Comparison of ENCODE assay signal across 16 cellular contexts in the genomic region with DNA sequence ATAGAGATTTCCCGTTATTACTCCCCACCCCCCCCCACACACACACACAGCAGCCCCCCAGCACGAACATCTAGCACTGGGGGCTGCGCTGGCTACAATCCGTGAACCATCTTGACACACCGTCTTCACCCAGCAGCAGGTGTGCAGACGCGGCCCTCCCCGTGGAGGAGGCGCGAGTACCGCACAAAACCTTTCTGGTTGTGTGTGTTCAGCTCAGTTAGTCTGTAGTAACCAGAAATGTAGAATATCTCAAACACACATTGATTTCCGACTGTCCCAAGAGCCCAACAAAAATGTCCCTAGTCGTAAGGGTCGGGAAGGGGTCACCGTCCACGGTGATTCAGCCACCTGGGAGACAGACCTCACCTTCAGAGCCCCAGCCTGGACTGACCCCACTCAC.
DNase-seq lines count a peak whose midpoint lies in the region; ATAC-seq and TF ChIP-seq lines count a peak whose summit lies in the region.
"Had no signal": no experiment of that assay in that cellular context is flagged by ENCODE, and none has a peak within 500 bp of the region (broad histone marks: within the 10 kb centered on the region; RNA-seq: fewer than 3 reads in every experiment).

No MANE protein-coding gene starts in this region.

- no peak overlapping the region for H3K9ac ChIP-seq in endodermal cell (ENCODE audit: extremely low read depth, low read length, poor library complexity, severe bottlenecking)
- H3K9ac ChIP-seq: BLaER1, GM23248 had no signal

- DNase-seq in WTC11 (ENCODE audit: low spot score) (no peak), endodermal cell (no peak), osteocyte (ENCODE audit: extremely low spot score, unreplicated experiment) (no peak), tibial artery (no peak), HPDE6-E6E7 (ENCODE audit: extremely low spot score) (no peak), substantia nigra (lab: John Stamatoyannopoulos, UW) (no peak), midbrain (lab: John Stamatoyannopoulos, UW) (no peak)
- DNase-seq: CD4-positive, alpha-beta memory T cell; DMS79 treated with DMSO at 0.1 percent for 48 hours; GF-D8; GM23248 had no signal

- 0 out of 2 replicates have a peak overlapping the region, but pooled peaks have one; percentile 41 for H3K27ac Mint-ChIP-seq in WTC11
- peak overlapping the region; percentile 33 for H3K27ac Mint-ChIP-seq in endodermal cell
- H3K27ac Mint-ChIP-seq in osteocyte (ENCODE audit: unreplicated experiment): peak overlapping the region; percentile 52
- H3K27ac Mint-ChIP-seq: CD4-positive, alpha-beta memory T cell had no signal

- POLR2A ChIA-PET in WTC11 (lab: Charles Lee): no interaction called here

- H3K4me1 Mint-ChIP-seq in WTC11 (peaks cover 4% of the 10 kb centered on the region; the same call in 1 of the 2 replicates), endodermal cell (no peaks in the 10 kb centered on the region), osteocyte (ENCODE audit: unreplicated experiment) (peaks cover 71% of the 10 kb centered on the region)
- H3K4me1 Mint-ChIP-seq: CD4-positive, alpha-beta memory T cell had no signal

- H3K36me3 Mint-ChIP-seq in WTC11: peaks cover 32% of the 10 kb centered on the region
- H3K36me3 Mint-ChIP-seq in endodermal cell (ENCODE audit: low read depth): peaks cover 85% of the 10 kb centered on the region
- peaks cover 63% of the 10 kb centered on the region for H3K36me3 Mint-ChIP-seq in osteocyte (ENCODE audit: unreplicated experiment)
- H3K36me3 Mint-ChIP-seq: CD14-positive monocyte; CD4-positive, alpha-beta memory T cell had no signal

- TF ChIP-seq CTCF in WTC11 (IDR thresholded peaks at IDR 0.05) (no peak), endodermal cell (conservative IDR thresholded peaks at IDR 0.05) (no peak), osteocyte (IDR thresholded peaks at IDR 0.05) (no peak), tibial artery (IDR thresholded peaks at IDR 0.05) (no peak)

- H3K9me3 Mint-ChIP-seq in WTC11: no peaks in the 10 kb centered on the region
- no peaks in the 10 kb centered on the region for H3K9me3 Mint-ChIP-seq in endodermal cell
- H3K9me3 Mint-ChIP-seq in osteocyte (ENCODE audit: unreplicated experiment): no peaks in the 10 kb centered on the region
- H3K9me3 Mint-ChIP-seq: CD14-positive monocyte; CD4-positive, alpha-beta memory T cell had no signal

- H3K27me3 ChIP-seq in endodermal cell (ENCODE audit: control insufficient read depth, insufficient read depth, low read length, poor library complexity, severe bottlenecking) (no peaks in the 10 kb centered on the region), tibial artery (no peaks in the 10 kb centered on the region)
- H3K27me3 ChIP-seq: BLaER1 had no signal

- ATAC-seq in WTC11: no peak
- ATAC-seq: A549 had no signal

- no peak overlapping the region for H3K27ac ChIP-seq in endodermal cell (ENCODE audit: low read depth, low read length)
- peak overlapping the region; percentile 50 to 61 for H3K27ac ChIP-seq in tibial artery
- H3K27ac ChIP-seq in substantia nigra (ENCODE audit: low read depth, low read length, poor library complexity, severe bottlenecking): no peak overlapping the region
- H3K27ac ChIP-seq: 22Rv1, A549, BLaER1, GM23248 had no signal

- H3K4me1 ChIP-seq in endodermal cell (ENCODE audit: control insufficient read depth, insufficient read depth, low read length) (no peaks in the 10 kb centered on the region), tibial artery (peaks cover 0 to 45% (median 20%) of the 10 kb centered on the region in 4 donors)
- H3K4me1 ChIP-seq: HAP-1 had no signal

- H3K36me3 ChIP-seq in endodermal cell (ENCODE audit: control insufficient read depth, insufficient read depth, low read length) (peaks cover 95% of the 10 kb centered on the region), tibial artery (peaks cover 69 to 79% (median 73%) of the 10 kb centered on the region in 3 donors)
- H3K36me3 ChIP-seq: BLaER1, HAP-1 had no signal

- H3K27me3 Mint-ChIP-seq in WTC11 (ENCODE audit: low read depth) (no peaks in the 10 kb centered on the region), endodermal cell (ENCODE audit: insufficient read depth) (no peaks in the 10 kb centered on the region), osteocyte (ENCODE audit: unreplicated experiment) (no peaks in the 10 kb centered on the region)

- intact Hi-C loops in tibial artery (cut with DNase I; ENCODE audit: low total_unique reads): loop anchor here (5.0 kb wide), 1 partner anchor 216 kb away; no protein-coding TSS in a partner anchor

- H3K4me3 Mint-ChIP-seq in WTC11 (no peak overlapping the region), endodermal cell (no peak overlapping the region), osteocyte (ENCODE audit: unreplicated experiment) (no peak overlapping the region)
- H3K4me3 Mint-ChIP-seq: CD14-positive monocyte; CD4-positive, alpha-beta memory T cell had no signal

- H3K4me3 ChIP-seq in endodermal cell (ENCODE audit: low read length) (no peak overlapping the region), tibial artery (no peak overlapping the region)
- H3K4me3 ChIP-seq: A549, BLaER1, GM23248, HAP-1 had no signal

- CTCF ChIA-PET in WTC11 (lab: Charles Lee): no interaction called here

- H3K9me3 ChIP-seq in endodermal cell (ENCODE audit: control insufficient read depth, low read length) (no peaks in the 10 kb centered on the region), tibial artery (no peaks in the 10 kb centered on the region)
- H3K9me3 ChIP-seq: A549, BLaER1, HAP-1 had no signal

- WGBS in endodermal cell (ENCODE audit: insufficient coverage in 1 of 2, insufficient read length in 1 of 2), 2 experiments: 92 to 93% methylated on average over 10 to 16 of the region's 16 CpGs

TF ChIP-seq in WTC11, 78 proteins besides CTCF, POLR2A, EP300 and RAD21 (continues in another document):
- TF ChIP-seq, protein P1, sequence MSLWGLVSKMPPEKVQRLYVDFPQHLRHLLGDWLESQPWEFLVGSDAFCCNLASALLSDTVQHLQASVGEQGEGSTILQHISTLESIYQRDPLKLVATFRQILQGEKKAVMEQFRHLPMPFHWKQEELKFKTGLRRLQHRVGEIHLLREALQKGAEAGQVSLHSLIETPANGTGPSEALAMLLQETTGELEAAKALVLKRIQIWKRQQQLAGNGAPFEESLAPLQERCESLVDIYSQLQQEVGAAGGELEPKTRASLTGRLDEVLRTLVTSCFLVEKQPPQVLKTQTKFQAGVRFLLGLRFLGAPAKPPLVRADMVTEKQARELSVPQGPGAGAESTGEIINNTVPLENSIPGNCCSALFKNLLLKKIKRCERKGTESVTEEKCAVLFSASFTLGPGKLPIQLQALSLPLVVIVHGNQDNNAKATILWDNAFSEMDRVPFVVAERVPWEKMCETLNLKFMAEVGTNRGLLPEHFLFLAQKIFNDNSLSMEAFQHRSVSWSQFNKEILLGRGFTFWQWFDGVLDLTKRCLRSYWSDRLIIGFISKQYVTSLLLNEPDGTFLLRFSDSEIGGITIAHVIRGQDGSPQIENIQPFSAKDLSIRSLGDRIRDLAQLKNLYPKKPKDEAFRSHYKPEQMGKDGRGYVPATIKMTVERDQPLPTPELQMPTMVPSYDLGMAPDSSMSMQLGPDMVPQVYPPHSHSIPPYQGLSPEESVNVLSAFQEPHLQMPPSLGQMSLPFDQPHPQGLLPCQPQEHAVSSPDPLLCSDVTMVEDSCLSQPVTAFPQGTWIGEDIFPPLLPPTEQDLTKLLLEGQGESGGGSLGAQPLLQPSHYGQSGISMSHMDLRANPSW (CRISPR knock-in tag; conservative IDR thresholded peaks at IDR 0.05; ENCODE audit: low read depth): no peak
- TF ChIP-seq TP53 (CRISPR knock-in tag; IDR thresholded peaks at IDR 0.05) (no peak), RELA (CRISPR knock-in tag; IDR thresholded peaks at IDR 0.05; ENCODE audit: borderline replicate concordance) (no peak), ZNF671 (CRISPR knock-in tag; IDR thresholded peaks at IDR 0.05) (no peak), CREB1 (CRISPR knock-in tag; IDR thresholded peaks at IDR 0.05) (no peak), ETV6 (CRISPR knock-in tag; IDR thresholded peaks at IDR 0.05) (no peak), PRRX2 (CRISPR knock-in tag; IDR thresholded peaks at IDR 0.05) (no peak)
- TF ChIP-seq, protein P2, sequence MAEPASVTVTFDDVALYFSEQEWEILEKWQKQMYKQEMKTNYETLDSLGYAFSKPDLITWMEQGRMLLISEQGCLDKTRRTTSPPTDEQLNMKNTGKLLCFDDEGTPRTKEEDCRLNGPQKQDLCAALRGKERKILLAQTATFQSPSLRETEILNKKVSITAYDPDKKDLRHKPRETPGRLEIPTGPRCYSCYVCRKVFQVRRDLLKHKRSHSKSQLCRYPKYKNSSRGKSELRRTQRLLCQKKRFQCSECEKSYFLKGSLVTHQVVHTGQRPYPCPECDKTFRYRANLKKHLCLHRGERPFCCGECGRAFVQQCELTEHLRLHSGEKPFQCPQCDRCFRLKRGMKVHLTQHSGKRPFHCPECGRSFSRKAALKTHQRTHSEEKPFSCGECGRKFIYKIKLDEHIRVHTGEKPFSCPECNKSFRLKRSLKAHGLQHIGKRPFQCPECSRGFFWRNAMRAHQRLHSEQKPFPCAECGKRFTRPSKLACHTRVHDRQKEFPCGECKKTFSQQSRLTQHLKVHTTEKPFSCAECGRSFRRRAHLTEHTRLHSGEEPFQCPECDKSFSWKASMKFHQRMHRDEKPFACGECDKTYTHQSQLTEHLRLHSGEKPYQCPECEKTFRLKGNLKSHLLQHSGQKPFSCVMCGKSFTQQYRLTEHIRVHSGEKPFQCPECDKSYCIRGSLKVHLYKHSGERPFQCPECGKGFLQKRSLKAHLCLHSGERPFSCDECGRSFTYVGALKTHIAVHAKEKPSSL (CRISPR knock-in tag; conservative IDR thresholded peaks at IDR 0.05): no peak
- TF ChIP-seq, protein P3, sequence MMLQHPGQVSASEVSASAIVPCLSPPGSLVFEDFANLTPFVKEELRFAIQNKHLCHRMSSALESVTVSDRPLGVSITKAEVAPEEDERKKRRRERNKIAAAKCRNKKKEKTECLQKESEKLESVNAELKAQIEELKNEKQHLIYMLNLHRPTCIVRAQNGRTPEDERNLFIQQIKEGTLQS (CRISPR knock-in tag; conservative IDR thresholded peaks at IDR 0.05): no peak
- TF ChIP-seq, protein P4, sequence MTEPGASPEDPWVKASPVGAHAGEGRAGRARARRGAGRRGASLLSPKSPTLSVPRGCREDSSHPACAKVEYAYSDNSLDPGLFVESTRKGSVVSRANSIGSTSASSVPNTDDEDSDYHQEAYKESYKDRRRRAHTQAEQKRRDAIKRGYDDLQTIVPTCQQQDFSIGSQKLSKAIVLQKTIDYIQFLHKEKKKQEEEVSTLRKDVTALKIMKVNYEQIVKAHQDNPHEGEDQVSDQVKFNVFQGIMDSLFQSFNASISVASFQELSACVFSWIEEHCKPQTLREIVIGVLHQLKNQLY (CRISPR knock-in tag; IDR thresholded peaks at IDR 0.05): no peak

Comparison
In these comparisons a context has a peak if more than half of its experiments do, and no peak if none do; other contexts are left out.
1. H3K27ac ChIP-seq: peak in tibial artery (2 of 2); none in endodermal cell (single experiment) and substantia nigra (single experiment).
2. Peak in every context shown above with its lines, with median percentiles within 50 percentile points of each other: H3K27ac Mint-ChIP-seq.